ENCODE assay signal across 10 cellular contexts in genomic region chr17:35447494-35447893, GRCh38. TPM values are rescaled to one million over a fixed set of nuclear protein-coding genes. Genes with fewer than 3 reads are reported as not detected.
DNase-seq lines count a peak whose midpoint lies in the region; ATAC-seq and TF ChIP-seq lines count a peak whose summit lies in the region.
"Had no signal": no experiment of that assay in that cellular context is flagged by ENCODE, and none has a peak within 500 bp of the region (broad histone marks: within the 10 kb centered on the region; RNA-seq: fewer than 3 reads in every experiment).

No MANE protein-coding gene starts in this region.

- no peaks in the 10 kb centered on the region for H3K36me3 ChIP-seq in lower lobe of right lung
- no peaks in the 10 kb centered on the region for H3K36me3 ChIP-seq in transverse colon

- H3K36me3 Mint-ChIP-seq in activated naive CD4-positive, alpha-beta T cell treated with anti-CD3 and anti-CD28 coated beads for 36 hours (ENCODE audit: low read depth), result no peaks in the 10 kb centered on the region
- peaks cover 66% of the 10 kb centered on the region for H3K36me3 Mint-ChIP-seq in activated T-helper 2 cell treated with anti-CD3 and anti-CD28 coated beads, Interferon-gamma antibody, Interleukin-2, Interleukin-4, amounts not matched to agents 10 μg/mL and 5 μg/mL and 100 μg/mL, durations not matched to agents 14 hours and 24 hours and 36 hours (ENCODE audit: low read depth)

- DNase-seq in activated naive CD4-positive, alpha-beta T cell treated with anti-CD3 and anti-CD28 coated beads for 36 hours, result no peak
- DNase-seq in activated naive CD4-positive, alpha-beta T cell (lab: John Stamatoyannopoulos, UW), result no peak
- no peak for DNase-seq in activated T-helper 2 cell treated with anti-CD3 and anti-CD28 coated beads, Interferon-gamma antibody, Interleukin-2, Interleukin-4, amounts not matched to agents 10 μg/mL and 5 μg/mL and 100 μg/mL, durations not matched to agents 14 hours and 24 hours and 36 hours (ENCODE audit: low spot score)
- no peak for DNase-seq in lower lobe of right lung
- DNase-seq in transverse colon, result no peak
- DNase-seq in NCI-H774 (lab: John Stamatoyannopoulos, UW), result no peak
- DNase-seq in NCI-H2029 (lab: John Stamatoyannopoulos, UW), result no peak
- DNase-seq: Caco-2 had no signal

- CTCF ChIA-PET in activated naive CD4-positive, alpha-beta T cell treated with anti-CD3 and anti-CD28 coated beads for 36 hours (lab: Charles Lee), result interaction anchor here (0.6 to 2.0 kb wide), 2 partner anchors 92 to 135 kb away, joined by 3 to 9 read pairs; no protein-coding TSS in a partner anchor

- H3K4me3 ChIP-seq in lower lobe of right lung (peak overlapping the region; percentile 67), transverse colon (peak overlapping the region in 3 of 4 donors; percentile 43 to 53 (median 48))

- no peak for TF ChIP-seq POLR2A in transverse colon (IDR thresholded peaks at IDR 0.05)

- H3K4me1 Mint-ChIP-seq in activated naive CD4-positive, alpha-beta T cell treated with anti-CD3 and anti-CD28 coated beads for 36 hours (ENCODE audit: low read depth), result peaks cover 12% of the 10 kb centered on the region
- H3K4me1 Mint-ChIP-seq in activated T-helper 2 cell treated with anti-CD3 and anti-CD28 coated beads, Interferon-gamma antibody, Interleukin-2, Interleukin-4, amounts not matched to agents 10 μg/mL and 5 μg/mL and 100 μg/mL, durations not matched to agents 14 hours and 24 hours and 36 hours (ENCODE audit: low read depth), result peaks cover 16% of the 10 kb centered on the region

- H3K27me3 ChIP-seq in lower lobe of right lung (ENCODE audit: low read depth), result peaks cover 8% of the 10 kb centered on the region
- peaks cover 51% of the 10 kb centered on the region for H3K27me3 ChIP-seq in transverse colon
- H3K27me3 ChIP-seq: testis had no signal

- no peaks in the 10 kb centered on the region for H3K27me3 Mint-ChIP-seq in activated naive CD4-positive, alpha-beta T cell treated with anti-CD3 and anti-CD28 coated beads for 36 hours (ENCODE audit: low read depth)
- no peaks in the 10 kb centered on the region for H3K27me3 Mint-ChIP-seq in activated T-helper 2 cell treated with anti-CD3 and anti-CD28 coated beads, Interferon-gamma antibody, Interleukin-2, Interleukin-4, amounts not matched to agents 10 μg/mL and 5 μg/mL and 100 μg/mL, durations not matched to agents 14 hours and 24 hours and 36 hours (ENCODE audit: low read depth)

- peak overlapping the region; percentile 76 for H3K27ac ChIP-seq in lower lobe of right lung
- peak overlapping the region; percentile 68 to 80 (median 79) for H3K27ac ChIP-seq in transverse colon
- H3K27ac ChIP-seq: testis had no signal

- H3K4me1 ChIP-seq in lower lobe of right lung (peaks cover 14% of the 10 kb centered on the region), transverse colon (peaks cover 0 to 4% (median 2%) of the 10 kb centered on the region in 4 donors)
- H3K4me1 ChIP-seq: Caco-2, testis had no signal

- H3K4me3 Mint-ChIP-seq in activated naive CD4-positive, alpha-beta T cell treated with anti-CD3 and anti-CD28 coated beads for 36 hours, result peak overlapping the region; percentile 52
- peak overlapping the region; percentile 38 for H3K4me3 Mint-ChIP-seq in activated T-helper 2 cell treated with anti-CD3 and anti-CD28 coated beads, Interferon-gamma antibody, Interleukin-2, Interleukin-4, amounts not matched to agents 10 μg/mL and 5 μg/mL and 100 μg/mL, durations not matched to agents 14 hours and 24 hours and 36 hours (ENCODE audit: low read depth)

- WGBS in transverse colon (ENCODE audit: low coverage in 1 of 2), 2 donors, result 43 to 52% methylated on average over 3 of the region's 3 CpGs

- H3K9me3 Mint-ChIP-seq in activated naive CD4-positive, alpha-beta T cell treated with anti-CD3 and anti-CD28 coated beads for 36 hours, result no peaks in the 10 kb centered on the region
- no peaks in the 10 kb centered on the region for H3K9me3 Mint-ChIP-seq in activated T-helper 2 cell treated with anti-CD3 and anti-CD28 coated beads, Interferon-gamma antibody, Interleukin-2, Interleukin-4, amounts not matched to agents 10 μg/mL and 5 μg/mL and 100 μg/mL, durations not matched to agents 14 hours and 24 hours and 36 hours

- ATAC-seq in lower lobe of right lung (no peak), GM21526 (IDR thresholded peaks at IDR 0.05; ENCODE audit: low FRiP score, unreplicated experiment) (no peak)

- intact Hi-C loops in activated naive CD4-positive, alpha-beta T cell treated with anti-CD3 and anti-CD28 coated beads for 36 hours (cut with micrococcal nuclease), result loop anchor here (5.0 kb wide), 1 partner anchor 360 kb away; the partner anchor contains the start of gene TAF15
- intact Hi-C loops in activated T-helper 2 cell treated with anti-CD3 and anti-CD28 coated beads, Interferon-gamma antibody, Interleukin-2, Interleukin-4, amounts not matched to agents 10 μg/mL and 5 μg/mL and 100 μg/mL, durations not matched to agents 14 hours and 24 hours and 36 hours (cut with micrococcal nuclease), result loop anchor here (5.0 to 10.0 kb wide), 4 partner anchors 135 to 235 kb away; partner anchors contain the start of genes AP2B1 and SLFN5
- intact Hi-C loops in lower lobe of right lung (cut with DNase I) (no loop called here), transverse colon (cut with DNase I; ENCODE audit: low total_unique reads) (no loop called here)

- TF ChIP-seq CTCF in lower lobe of right lung (IDR thresholded peaks at IDR 0.05) (no peak), transverse colon (IDR thresholded peaks at IDR 0.05) (no peak)

- TF ChIP-seq EP300 in transverse colon (IDR thresholded peaks at IDR 0.05; ENCODE audit: low read depth), result no peak

- H3K9me3 ChIP-seq in lower lobe of right lung (no peaks in the 10 kb centered on the region), transverse colon (no peaks in the 10 kb centered on the region)
- H3K9me3 ChIP-seq: Caco-2, testis had no signal

- H3K27ac Mint-ChIP-seq in activated naive CD4-positive, alpha-beta T cell treated with anti-CD3 and anti-CD28 coated beads for 36 hours, result no peak overlapping the region
- H3K27ac Mint-ChIP-seq in activated T-helper 2 cell treated with anti-CD3 and anti-CD28 coated beads, Interferon-gamma antibody, Interleukin-2, Interleukin-4, amounts not matched to agents 10 μg/mL and 5 μg/mL and 100 μg/mL, durations not matched to agents 14 hours and 24 hours and 36 hours, result peak overlapping the region; percentile 49

- in situ Hi-C loops in transverse colon (cut with MboI; ENCODE audit: low pct_ligation_motif_present in 1 of 4, low pct_unique_long_range_greater_than_20kb in 1 of 4, low sequenced_read_pairs in 3 of 4), result no loop called here

RNA-seq across cellular contexts. Expression of gene SLFN13, which starts 1.1 kb away (rescaled TPM):
- total RNA-seq in activated naive CD4-positive, alpha-beta T cell treated with anti-CD3 and anti-CD28 coated beads for 36 hours, result 10 to 100 TPM; 28.6 to 30.1 TPM
- 41.9 and 42.6 TPM in 2 replicates for total RNA-seq in activated T-helper 2 cell treated with anti-CD3 and anti-CD28 coated beads, Interferon-gamma antibody, Interleukin-2, Interleukin-4, amounts not matched to agents 10 μg/mL and 5 μg/mL and 100 μg/mL, durations not matched to agents 14 hours and 24 hours and 36 hours
- total RNA-seq in lower lobe of right lung (27.1 TPM), transverse colon (10 to 100 TPM in 2 of 4 donors, 1 to 10 TPM in 2; 2.8 to 28.8 (median 8.5) TPM)
- total RNA-seq: Caco-2 had no signal

RNA-seq across cellular contexts. Expression of gene SLFN12, which starts 15.2 kb away (rescaled TPM):
- 1 to 10 TPM; 5.3 to 5.6 TPM for total RNA-seq in activated naive CD4-positive, alpha-beta T cell treated with anti-CD3 and anti-CD28 coated beads for 36 hours
- total RNA-seq in activated T-helper 2 cell treated with anti-CD3 and anti-CD28 coated beads, Interferon-gamma antibody, Interleukin-2, Interleukin-4, amounts not matched to agents 10 μg/mL and 5 μg/mL and 100 μg/mL, durations not matched to agents 14 hours and 24 hours and 36 hours, result 7.5 and 8.8 TPM in 2 replicates
- total RNA-seq in lower lobe of right lung (16.7 TPM), transverse colon (10 to 100 TPM in 1 of 4 donors, 1 to 10 TPM in 2, not detected in 1; 1.6 to 34.8 (median 3.5) TPM)
- total RNA-seq: Caco-2 had no signal

Comparison
In these comparisons a context has a peak if more than half of its experiments do, and no peak if none do; other contexts are left out.
1. intact Hi-C loops: an anchor here in activated naive CD4-positive, alpha-beta T cell treated with anti-CD3 and anti-CD28 coated beads for 36 hours (5.0 kb wide) and activated T-helper 2 cell treated with anti-CD3 and anti-CD28 coated beads, Interferon-gamma antibody, Interleukin-2, Interleukin-4, amounts not matched to agents 10 μg/mL and 5 μg/mL and 100 μg/mL, durations not matched to agents 14 hours and 24 hours and 36 hours (5.0 to 10.0 kb wide); none called in lower lobe of right lung and transverse colon.